1 cellular context compared by ENCODE assay signal in the genomic region with DNA sequence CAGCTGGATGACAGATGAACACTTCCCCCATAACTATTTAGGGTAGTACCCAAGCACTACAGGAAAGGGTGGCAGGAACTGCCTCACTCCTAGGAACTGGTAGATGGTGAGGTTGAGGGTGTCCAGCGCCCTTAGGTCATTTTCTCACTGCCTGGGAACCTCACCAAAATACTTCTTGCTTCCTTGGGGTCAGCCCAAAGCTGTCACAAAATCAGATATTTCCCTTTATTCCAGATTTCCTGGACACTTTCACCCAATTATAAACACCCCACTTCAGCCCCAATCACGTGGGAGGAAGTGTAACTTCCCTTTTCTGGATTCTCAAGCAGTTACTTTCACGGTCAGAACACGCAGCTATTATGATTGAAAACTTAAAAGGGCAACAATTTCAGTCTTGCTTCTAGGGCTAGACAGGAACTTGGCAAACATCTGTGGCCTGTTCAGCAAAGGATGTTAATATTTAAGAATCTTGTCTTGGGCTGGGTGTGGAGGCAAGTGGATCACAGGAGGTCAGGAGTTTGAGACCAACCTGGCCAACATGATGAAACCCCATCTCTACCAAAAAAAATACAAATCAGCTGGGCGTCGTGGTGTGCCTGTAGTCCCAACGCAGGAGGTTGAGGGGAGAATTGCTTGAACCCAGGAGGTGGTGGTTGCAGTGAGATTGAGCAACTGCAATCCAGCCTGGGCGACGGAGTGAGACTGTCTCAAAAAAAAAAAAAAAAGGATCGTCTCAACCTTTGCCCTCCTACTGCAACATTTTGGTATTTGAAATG.
TF ChIP-seq lines count a peak whose summit lies in the region.

No MANE protein-coding gene starts in this region.

TF ChIP-seq in K562, 482 proteins besides CTCF, POLR2A, EP300 and RAD21 (continued from another document and continues in another):
- TF ChIP-seq, protein P1, sequence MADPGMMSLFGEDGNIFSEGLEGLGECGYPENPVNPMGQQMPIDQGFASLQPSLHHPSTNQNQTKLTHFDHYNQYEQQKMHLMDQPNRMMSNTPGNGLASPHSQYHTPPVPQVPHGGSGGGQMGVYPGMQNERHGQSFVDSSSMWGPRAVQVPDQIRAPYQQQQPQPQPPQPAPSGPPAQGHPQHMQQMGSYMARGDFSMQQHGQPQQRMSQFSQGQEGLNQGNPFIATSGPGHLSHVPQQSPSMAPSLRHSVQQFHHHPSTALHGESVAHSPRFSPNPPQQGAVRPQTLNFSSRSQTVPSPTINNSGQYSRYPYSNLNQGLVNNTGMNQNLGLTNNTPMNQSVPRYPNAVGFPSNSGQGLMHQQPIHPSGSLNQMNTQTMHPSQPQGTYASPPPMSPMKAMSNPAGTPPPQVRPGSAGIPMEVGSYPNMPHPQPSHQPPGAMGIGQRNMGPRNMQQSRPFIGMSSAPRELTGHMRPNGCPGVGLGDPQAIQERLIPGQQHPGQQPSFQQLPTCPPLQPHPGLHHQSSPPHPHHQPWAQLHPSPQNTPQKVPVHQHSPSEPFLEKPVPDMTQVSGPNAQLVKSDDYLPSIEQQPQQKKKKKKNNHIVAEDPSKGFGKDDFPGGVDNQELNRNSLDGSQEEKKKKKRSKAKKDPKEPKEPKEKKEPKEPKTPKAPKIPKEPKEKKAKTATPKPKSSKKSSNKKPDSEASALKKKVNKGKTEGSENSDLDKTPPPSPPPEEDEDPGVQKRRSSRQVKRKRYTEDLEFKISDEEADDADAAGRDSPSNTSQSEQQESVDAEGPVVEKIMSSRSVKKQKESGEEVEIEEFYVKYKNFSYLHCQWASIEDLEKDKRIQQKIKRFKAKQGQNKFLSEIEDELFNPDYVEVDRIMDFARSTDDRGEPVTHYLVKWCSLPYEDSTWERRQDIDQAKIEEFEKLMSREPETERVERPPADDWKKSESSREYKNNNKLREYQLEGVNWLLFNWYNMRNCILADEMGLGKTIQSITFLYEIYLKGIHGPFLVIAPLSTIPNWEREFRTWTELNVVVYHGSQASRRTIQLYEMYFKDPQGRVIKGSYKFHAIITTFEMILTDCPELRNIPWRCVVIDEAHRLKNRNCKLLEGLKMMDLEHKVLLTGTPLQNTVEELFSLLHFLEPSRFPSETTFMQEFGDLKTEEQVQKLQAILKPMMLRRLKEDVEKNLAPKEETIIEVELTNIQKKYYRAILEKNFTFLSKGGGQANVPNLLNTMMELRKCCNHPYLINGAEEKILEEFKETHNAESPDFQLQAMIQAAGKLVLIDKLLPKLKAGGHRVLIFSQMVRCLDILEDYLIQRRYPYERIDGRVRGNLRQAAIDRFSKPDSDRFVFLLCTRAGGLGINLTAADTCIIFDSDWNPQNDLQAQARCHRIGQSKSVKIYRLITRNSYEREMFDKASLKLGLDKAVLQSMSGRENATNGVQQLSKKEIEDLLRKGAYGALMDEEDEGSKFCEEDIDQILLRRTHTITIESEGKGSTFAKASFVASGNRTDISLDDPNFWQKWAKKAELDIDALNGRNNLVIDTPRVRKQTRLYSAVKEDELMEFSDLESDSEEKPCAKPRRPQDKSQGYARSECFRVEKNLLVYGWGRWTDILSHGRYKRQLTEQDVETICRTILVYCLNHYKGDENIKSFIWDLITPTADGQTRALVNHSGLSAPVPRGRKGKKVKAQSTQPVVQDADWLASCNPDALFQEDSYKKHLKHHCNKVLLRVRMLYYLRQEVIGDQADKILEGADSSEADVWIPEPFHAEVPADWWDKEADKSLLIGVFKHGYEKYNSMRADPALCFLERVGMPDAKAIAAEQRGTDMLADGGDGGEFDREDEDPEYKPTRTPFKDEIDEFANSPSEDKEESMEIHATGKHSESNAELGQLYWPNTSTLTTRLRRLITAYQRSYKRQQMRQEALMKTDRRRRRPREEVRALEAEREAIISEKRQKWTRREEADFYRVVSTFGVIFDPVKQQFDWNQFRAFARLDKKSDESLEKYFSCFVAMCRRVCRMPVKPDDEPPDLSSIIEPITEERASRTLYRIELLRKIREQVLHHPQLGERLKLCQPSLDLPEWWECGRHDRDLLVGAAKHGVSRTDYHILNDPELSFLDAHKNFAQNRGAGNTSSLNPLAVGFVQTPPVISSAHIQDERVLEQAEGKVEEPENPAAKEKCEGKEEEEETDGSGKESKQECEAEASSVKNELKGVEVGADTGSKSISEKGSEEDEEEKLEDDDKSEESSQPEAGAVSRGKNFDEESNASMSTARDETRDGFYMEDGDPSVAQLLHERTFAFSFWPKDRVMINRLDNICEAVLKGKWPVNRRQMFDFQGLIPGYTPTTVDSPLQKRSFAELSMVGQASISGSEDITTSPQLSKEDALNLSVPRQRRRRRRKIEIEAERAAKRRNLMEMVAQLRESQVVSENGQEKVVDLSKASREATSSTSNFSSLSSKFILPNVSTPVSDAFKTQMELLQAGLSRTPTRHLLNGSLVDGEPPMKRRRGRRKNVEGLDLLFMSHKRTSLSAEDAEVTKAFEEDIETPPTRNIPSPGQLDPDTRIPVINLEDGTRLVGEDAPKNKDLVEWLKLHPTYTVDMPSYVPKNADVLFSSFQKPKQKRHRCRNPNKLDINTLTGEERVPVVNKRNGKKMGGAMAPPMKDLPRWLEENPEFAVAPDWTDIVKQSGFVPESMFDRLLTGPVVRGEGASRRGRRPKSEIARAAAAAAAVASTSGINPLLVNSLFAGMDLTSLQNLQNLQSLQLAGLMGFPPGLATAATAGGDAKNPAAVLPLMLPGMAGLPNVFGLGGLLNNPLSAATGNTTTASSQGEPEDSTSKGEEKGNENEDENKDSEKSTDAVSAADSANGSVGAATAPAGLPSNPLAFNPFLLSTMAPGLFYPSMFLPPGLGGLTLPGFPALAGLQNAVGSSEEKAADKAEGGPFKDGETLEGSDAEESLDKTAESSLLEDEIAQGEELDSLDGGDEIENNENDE (IDR thresholded peaks at IDR 0.05; ENCODE audit: low read depth, low read length): no peak
- TF ChIP-seq, protein P2, sequence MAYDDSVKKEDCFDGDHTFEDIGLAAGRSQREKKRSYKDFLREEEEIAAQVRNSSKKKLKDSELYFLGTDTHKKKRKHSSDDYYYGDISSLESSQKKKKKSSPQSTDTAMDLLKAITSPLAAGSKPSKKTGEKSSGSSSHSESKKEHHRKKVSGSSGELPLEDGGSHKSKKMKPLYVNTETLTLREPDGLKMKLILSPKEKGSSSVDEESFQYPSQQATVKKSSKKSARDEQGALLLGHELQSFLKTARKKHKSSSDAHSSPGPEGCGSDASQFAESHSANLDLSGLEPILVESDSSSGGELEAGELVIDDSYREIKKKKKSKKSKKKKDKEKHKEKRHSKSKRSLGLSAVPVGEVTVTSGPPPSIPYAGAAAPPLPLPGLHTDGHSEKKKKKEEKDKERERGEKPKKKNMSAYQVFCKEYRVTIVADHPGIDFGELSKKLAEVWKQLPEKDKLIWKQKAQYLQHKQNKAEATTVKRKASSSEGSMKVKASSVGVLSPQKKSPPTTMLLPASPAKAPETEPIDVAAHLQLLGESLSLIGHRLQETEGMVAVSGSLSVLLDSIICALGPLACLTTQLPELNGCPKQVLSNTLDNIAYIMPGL (CRISPR knock-in tag; IDR thresholded peaks at IDR 0.05): no peak
- TF ChIP-seq ZNF830 (CRISPR knock-in tag; IDR thresholded peaks at IDR 0.05): no peak; the same call in 1 of the 2 replicates
- TF ChIP-seq, protein P3, sequence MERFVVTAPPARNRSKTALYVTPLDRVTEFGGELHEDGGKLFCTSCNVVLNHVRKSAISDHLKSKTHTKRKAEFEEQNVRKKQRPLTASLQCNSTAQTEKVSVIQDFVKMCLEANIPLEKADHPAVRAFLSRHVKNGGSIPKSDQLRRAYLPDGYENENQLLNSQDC (CRISPR knock-in tag; IDR thresholded peaks at IDR 0.05): no peak
- TF ChIP-seq, protein P4, sequence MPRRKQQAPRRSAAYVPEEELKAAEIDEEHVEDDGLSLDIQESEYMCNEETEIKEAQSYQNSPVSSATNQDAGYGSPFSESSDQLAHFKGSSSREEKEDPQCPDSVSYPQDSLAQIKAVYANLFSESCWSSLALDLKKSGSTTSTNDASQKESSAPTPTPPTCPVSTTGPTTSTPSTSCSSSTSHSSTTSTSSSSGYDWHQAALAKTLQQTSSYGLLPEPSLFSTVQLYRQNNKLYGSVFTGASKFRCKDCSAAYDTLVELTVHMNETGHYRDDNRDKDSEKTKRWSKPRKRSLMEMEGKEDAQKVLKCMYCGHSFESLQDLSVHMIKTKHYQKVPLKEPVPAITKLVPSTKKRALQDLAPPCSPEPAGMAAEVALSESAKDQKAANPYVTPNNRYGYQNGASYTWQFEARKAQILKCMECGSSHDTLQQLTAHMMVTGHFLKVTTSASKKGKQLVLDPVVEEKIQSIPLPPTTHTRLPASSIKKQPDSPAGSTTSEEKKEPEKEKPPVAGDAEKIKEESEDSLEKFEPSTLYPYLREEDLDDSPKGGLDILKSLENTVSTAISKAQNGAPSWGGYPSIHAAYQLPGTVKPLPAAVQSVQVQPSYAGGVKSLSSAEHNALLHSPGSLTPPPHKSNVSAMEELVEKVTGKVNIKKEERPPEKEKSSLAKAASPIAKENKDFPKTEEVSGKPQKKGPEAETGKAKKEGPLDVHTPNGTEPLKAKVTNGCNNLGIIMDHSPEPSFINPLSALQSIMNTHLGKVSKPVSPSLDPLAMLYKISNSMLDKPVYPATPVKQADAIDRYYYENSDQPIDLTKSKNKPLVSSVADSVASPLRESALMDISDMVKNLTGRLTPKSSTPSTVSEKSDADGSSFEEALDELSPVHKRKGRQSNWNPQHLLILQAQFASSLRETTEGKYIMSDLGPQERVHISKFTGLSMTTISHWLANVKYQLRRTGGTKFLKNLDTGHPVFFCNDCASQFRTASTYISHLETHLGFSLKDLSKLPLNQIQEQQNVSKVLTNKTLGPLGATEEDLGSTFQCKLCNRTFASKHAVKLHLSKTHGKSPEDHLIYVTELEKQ (CRISPR knock-in tag; IDR thresholded peaks at IDR 0.05): no peak
- no peak for TF ChIP-seq ZNF408 (CRISPR knock-in tag; IDR thresholded peaks at IDR 0.05; ENCODE audit: low read depth)
- no peak for TF ChIP-seq RBM15 (IDR thresholded peaks at IDR 0.05; ENCODE audit: insufficient read depth, low read length)
- no peak for TF ChIP-seq HNRNPK (IDR thresholded peaks at IDR 0.05; ENCODE audit: low read depth, low read length, poor library complexity, severe bottlenecking)
- no peak for TF ChIP-seq NFXL1 (CRISPR knock-in tag; IDR thresholded peaks at IDR 0.05)
- no peak for TF ChIP-seq TAL1 (IDR thresholded peaks at IDR 0.05)
- no peak for TF ChIP-seq ZNF76 (CRISPR knock-in tag; IDR thresholded peaks at IDR 0.05; ENCODE audit: borderline replicate concordance)
- no peak for TF ChIP-seq ZNF224 (CRISPR knock-in tag; IDR thresholded peaks at IDR 0.05)
- 0 out of 2 replicates have a peak, but pooled peaks have one; percentile 9 for TF ChIP-seq ZNF445 (CRISPR knock-in tag; IDR thresholded peaks at IDR 0.05; ENCODE audit: low read depth)
- TF ChIP-seq SAFB (IDR thresholded peaks at IDR 0.05; ENCODE audit: borderline replicate concordance, low read depth, low read length): no peak
- no peak for TF ChIP-seq RBM25 (IDR thresholded peaks at IDR 0.05; ENCODE audit: low read depth, low read length, severe bottlenecking)
- TF ChIP-seq ZNF561 (CRISPR knock-in tag; conservative IDR thresholded peaks at IDR 0.05): no peak; the same call in 1 of the 2 replicates
- no peak for TF ChIP-seq BACH1 (tag; IDR thresholded peaks at IDR 0.05)
- peak; percentile 21; the same call in 1 of the 2 replicates for TF ChIP-seq CREB1 (IDR thresholded peaks at IDR 0.05)
- no peak for TF ChIP-seq CREB1 (CRISPR knock-in tag; IDR thresholded peaks at IDR 0.05)
- no peak for TF ChIP-seq SRSF7 (optimal IDR thresholded peaks at IDR 0.05; ENCODE audit: low read depth, low read length)
- TF ChIP-seq RBM39 (optimal IDR thresholded peaks at IDR 0.05; ENCODE audit: low read depth, low read length): no peak
- peak; percentile 21; the same call in 1 of the 2 replicates for TF ChIP-seq ZNF696 (CRISPR knock-in tag; conservative IDR thresholded peaks at IDR 0.05)
- no peak for TF ChIP-seq KHSRP (IDR thresholded peaks at IDR 0.05)
- TF ChIP-seq, protein P5, sequence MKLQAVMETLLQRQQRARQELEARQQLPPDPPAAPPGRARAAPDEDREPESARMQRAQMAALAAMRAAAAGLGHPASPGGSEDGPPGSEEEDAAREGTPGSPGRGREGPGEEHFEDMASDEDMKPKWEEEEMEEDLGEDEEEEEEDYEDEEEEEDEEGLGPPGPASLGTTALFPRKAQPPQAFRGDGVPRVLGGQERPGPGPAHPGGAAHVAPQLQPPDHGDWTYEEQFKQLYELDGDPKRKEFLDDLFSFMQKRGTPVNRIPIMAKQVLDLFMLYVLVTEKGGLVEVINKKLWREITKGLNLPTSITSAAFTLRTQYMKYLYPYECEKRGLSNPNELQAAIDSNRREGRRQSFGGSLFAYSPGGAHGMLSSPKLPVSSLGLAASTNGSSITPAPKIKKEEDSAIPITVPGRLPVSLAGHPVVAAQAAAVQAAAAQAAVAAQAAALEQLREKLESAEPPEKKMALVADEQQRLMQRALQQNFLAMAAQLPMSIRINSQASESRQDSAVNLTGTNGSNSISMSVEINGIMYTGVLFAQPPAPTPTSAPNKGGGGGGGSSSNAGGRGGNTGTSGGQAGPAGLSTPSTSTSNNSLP (IDR thresholded peaks at IDR 0.05; ENCODE audit: borderline replicate concordance, low read depth, low read length): peak; percentile 51; the same call in 1 of the 2 replicates
- peak; percentile 34; the same call in 1 of the 2 replicates for TF ChIP-seq ZFP30 (CRISPR knock-in tag; IDR thresholded peaks at IDR 0.05; ENCODE audit: borderline replicate concordance)
- no peak for TF ChIP-seq EGR1 (conservative IDR thresholded peaks at IDR 0.05)
- TF ChIP-seq, protein P6, sequence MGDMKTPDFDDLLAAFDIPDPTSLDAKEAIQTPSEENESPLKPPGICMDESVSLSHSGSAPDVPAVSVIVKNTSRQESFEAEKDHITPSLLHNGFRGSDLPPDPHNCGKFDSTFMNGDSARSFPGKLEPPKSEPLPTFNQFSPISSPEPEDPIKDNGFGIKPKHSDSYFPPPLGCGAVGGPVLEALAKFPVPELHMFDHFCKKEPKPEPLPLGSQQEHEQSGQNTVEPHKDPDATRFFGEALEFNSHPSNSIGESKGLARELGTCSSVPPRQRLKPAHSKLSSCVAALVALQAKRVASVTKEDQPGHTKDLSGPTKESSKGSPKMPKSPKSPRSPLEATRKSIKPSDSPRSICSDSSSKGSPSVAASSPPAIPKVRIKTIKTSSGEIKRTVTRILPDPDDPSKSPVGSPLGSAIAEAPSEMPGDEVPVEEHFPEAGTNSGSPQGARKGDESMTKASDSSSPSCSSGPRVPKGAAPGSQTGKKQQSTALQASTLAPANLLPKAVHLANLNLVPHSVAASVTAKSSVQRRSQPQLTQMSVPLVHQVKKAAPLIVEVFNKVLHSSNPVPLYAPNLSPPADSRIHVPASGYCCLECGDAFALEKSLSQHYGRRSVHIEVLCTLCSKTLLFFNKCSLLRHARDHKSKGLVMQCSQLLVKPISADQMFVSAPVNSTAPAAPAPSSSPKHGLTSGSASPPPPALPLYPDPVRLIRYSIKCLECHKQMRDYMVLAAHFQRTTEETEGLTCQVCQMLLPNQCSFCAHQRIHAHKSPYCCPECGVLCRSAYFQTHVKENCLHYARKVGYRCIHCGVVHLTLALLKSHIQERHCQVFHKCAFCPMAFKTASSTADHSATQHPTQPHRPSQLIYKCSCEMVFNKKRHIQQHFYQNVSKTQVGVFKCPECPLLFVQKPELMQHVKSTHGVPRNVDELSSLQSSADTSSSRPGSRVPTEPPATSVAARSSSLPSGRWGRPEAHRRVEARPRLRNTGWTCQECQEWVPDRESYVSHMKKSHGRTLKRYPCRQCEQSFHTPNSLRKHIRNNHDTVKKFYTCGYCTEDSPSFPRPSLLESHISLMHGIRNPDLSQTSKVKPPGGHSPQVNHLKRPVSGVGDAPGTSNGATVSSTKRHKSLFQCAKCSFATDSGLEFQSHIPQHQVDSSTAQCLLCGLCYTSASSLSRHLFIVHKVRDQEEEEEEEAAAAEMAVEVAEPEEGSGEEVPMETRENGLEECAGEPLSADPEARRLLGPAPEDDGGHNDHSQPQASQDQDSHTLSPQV (IDR thresholded peaks at IDR 0.05): peak; percentile 38; the same call in 1 of the 2 replicates
- TF ChIP-seq ATF7 (IDR thresholded peaks at IDR 0.05): no peak
- TF ChIP-seq POLR2H (tag; IDR thresholded peaks at IDR 0.05; ENCODE audit: low read depth): peak; percentile 88
